ENCODE assay signal across 9 cellular contexts in genomic region chrX:68307767-68308166, GRCh38.
A peak's percentile ranks its signal among the peaks of the same experiment; 100 is the strongest.
DNase-seq lines count a peak whose midpoint lies in the region; ATAC-seq, FAIRE-seq and TF ChIP-seq lines count a peak whose summit lies in the region.
"Had no signal": no experiment of that assay in that cellular context is flagged by ENCODE, and none has a peak within 500 bp of the region (broad histone marks: within the 10 kb centered on the region; RNA-seq: fewer than 3 reads in every experiment).

No MANE protein-coding gene starts in this region.

- TF ChIP-seq CTCF in gastroesophageal sphincter (IDR thresholded peaks at IDR 0.05) (no peak), glutamatergic neuron (IDR thresholded peaks at IDR 0.05; ENCODE audit: partially characterized antibody, unreplicated experiment) (no peak)

- H3K27ac Mint-ChIP-seq in glutamatergic neuron (ENCODE audit: unreplicated experiment) = no peak overlapping the region
- H3K27ac Mint-ChIP-seq: naive thymus-derived CD4-positive, alpha-beta T cell had no signal

- no peaks in the 10 kb centered on the region for H3K27me3 ChIP-seq in gastroesophageal sphincter

- WGBS in gastroesophageal sphincter (ENCODE audit: low coverage in 1 of 2), 2 donors = 23 to 40% methylated on average over 1 of the region's 1 CpG

- H3K9me3 Mint-ChIP-seq in glutamatergic neuron (ENCODE audit: unreplicated experiment) = no peaks in the 10 kb centered on the region
- H3K9me3 Mint-ChIP-seq: naive thymus-derived CD4-positive, alpha-beta T cell had no signal

- ATAC-seq in gastroesophageal sphincter (peak; percentile 55), GM19395 (IDR thresholded peaks at IDR 0.05; ENCODE audit: unreplicated experiment) (no peak)
- ATAC-seq: naive thymus-derived CD4-positive, alpha-beta T cell had no signal

- no peaks in the 10 kb centered on the region for H3K4me1 Mint-ChIP-seq in glutamatergic neuron (ENCODE audit: low read depth, unreplicated experiment)
- H3K4me1 Mint-ChIP-seq: naive thymus-derived CD4-positive, alpha-beta T cell had no signal

- H3K36me3 Mint-ChIP-seq in glutamatergic neuron (ENCODE audit: unreplicated experiment) = no peaks in the 10 kb centered on the region
- H3K36me3 Mint-ChIP-seq: naive thymus-derived CD4-positive, alpha-beta T cell had no signal

- no peak for TF ChIP-seq POLR2A in gastroesophageal sphincter (IDR thresholded peaks at IDR 0.05)

- peak; percentile 23 for DNase-seq in HS-27A (ENCODE audit: low read depth)
- peak; percentile 89 for DNase-seq in amniotic epithelial cell (ENCODE audit: low read depth)
- peak; percentile 39 for DNase-seq in urothelium cell line (ENCODE audit: low spot score)
- no peak for DNase-seq in glutamatergic neuron
- DNase-seq in NCI-H524 treated with DMSO at 0.1 percent for 48 hours (lab: John Stamatoyannopoulos, UW) = no peak
- DNase-seq: naive thymus-derived CD4-positive, alpha-beta T cell; stimulated activated naive CD4-positive, alpha-beta T cell treated with Interleukin-2 at 50 U/mL for 16 hours had no signal

- no peaks in the 10 kb centered on the region for H3K9me3 ChIP-seq in gastroesophageal sphincter

- H3K36me3 ChIP-seq in gastroesophageal sphincter = no peaks in the 10 kb centered on the region

- H3K4me1 ChIP-seq in gastroesophageal sphincter = no peaks in the 10 kb centered on the region

- no peak for FAIRE-seq in urothelium cell line (lab: Jason Lieb, UNC)

- no peaks in the 10 kb centered on the region for H3K27me3 Mint-ChIP-seq in glutamatergic neuron (ENCODE audit: unreplicated experiment)

- H3K4me3 ChIP-seq in gastroesophageal sphincter = no peak overlapping the region

- no peak for TF ChIP-seq EP300 in gastroesophageal sphincter (IDR thresholded peaks at IDR 0.05)

- H3K27ac ChIP-seq in gastroesophageal sphincter = no peak overlapping the region

- H3K4me3 Mint-ChIP-seq in glutamatergic neuron (ENCODE audit: unreplicated experiment) = no peak overlapping the region
- H3K4me3 Mint-ChIP-seq: naive thymus-derived CD4-positive, alpha-beta T cell had no signal

Comparison
In these comparisons a context has a peak if more than half of its experiments do, and no peak if none do; other contexts are left out.
1. DNase-seq: peak in HS-27A (single experiment), amniotic epithelial cell (single experiment) and urothelium cell line (single experiment); none in glutamatergic neuron (single experiment) and NCI-H524 treated with DMSO at 0.1 percent for 48 hours (single experiment).